Comparison of ENCODE assay signal across 23 cellular contexts in the genomic region with DNA sequence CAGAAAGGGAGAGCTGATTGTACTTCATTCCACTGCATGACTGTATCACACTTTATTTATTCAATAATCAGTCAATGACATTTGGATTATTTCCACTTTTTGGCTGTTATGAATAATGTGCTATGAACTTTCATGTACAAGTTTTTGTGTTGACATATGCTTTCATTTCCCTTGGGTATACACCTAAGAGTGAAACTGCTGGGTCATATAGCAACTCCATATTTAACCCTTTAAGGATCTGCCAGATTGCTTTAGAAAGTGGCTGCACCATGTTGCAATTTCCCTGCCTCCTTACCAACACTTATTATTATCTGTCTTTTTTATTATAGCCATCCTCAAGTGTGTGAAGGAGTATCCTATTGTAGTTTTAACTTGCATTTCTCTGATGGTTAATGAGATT.
"Had no signal": no experiment of that assay in that cellular context is flagged by ENCODE, and none has a peak within 500 bp of the region (broad histone marks: within the 10 kb centered on the region; RNA-seq: fewer than 3 reads in every experiment).

No MANE protein-coding gene starts in this region.

- H3K36me3 ChIP-seq: ascending aorta, SJSA1 had no signal

- H3K9me3 ChIP-seq: ascending aorta, body of pancreas, SJSA1 had no signal

- DNase-seq: activated CD4-positive, alpha-beta T cell treated with anti-CD3 and anti-CD28 coated beads, Interleukin-2, amount 10 ng/mL, durations not matched to agents 24 days and 14 days; activated CD4-positive, alpha-beta T cell treated with anti-CD3 and anti-CD28 coated beads, Interleukin-2, amount 50 U/mL, for 48 hours; activated CD8-positive, alpha-beta memory T cell treated with anti-CD3 and anti-CD28 coated beads, Interleukin-2, amount 10 ng/mL, durations not matched to agents 7 days and 5 days; activated effector memory CD4-positive, alpha-beta T cell treated with anti-CD3 and anti-CD28 coated beads, Interleukin-2, amount 50 U/mL, for 16 hours; activated naive CD4-positive, alpha-beta T cell treated with Interleukin-2 at 50 U/mL for 16 hours; activated naive CD8-positive, alpha-beta T cell treated with anti-CD3 and anti-CD28 coated beads, Interleukin-2, amount 50 U/mL, for 24 hours; activated T-cell treated with anti-CD3 and anti-CD28 coated beads, Interleukin-2, amount 50 U/mL, for 24 hours; amniotic stem cell; body of pancreas; central memory CD4-positive, alpha-beta T cell; NCI-H1105; NCI-H1436; NCI-H1694 treated with DMSO at 0.1 percent for 48 hours; NCI-H2029 treated with DMSO at 0.1 percent for 48 hours; NCI-H446; NCI-H524; SHP77 had no signal

- H3K4me1 Mint-ChIP-seq: activated CD4-positive, alpha-beta T cell treated with anti-CD3 and anti-CD28 coated beads, Interleukin-2, amount 10 ng/mL, durations not matched to agents 24 days and 14 days; activated CD8-positive, alpha-beta memory T cell treated with anti-CD3 and anti-CD28 coated beads, Interleukin-2, amount 10 ng/mL, durations not matched to agents 7 days and 5 days; activated naive CD8-positive, alpha-beta T cell treated with anti-CD3 and anti-CD28 coated beads, Interleukin-2, amount 50 U/mL, for 24 hours had no signal

- H3K36me3 Mint-ChIP-seq: activated CD8-positive, alpha-beta memory T cell treated with anti-CD3 and anti-CD28 coated beads, Interleukin-2, amount 10 ng/mL, durations not matched to agents 7 days and 5 days had no signal

- H3K4me3 ChIP-seq: ascending aorta, body of pancreas, coronary artery, SJSA1 had no signal

- H3K4me3 Mint-ChIP-seq: activated CD4-positive, alpha-beta T cell treated with anti-CD3 and anti-CD28 coated beads, Interleukin-2, amount 10 ng/mL, durations not matched to agents 24 days and 14 days; activated CD8-positive, alpha-beta memory T cell treated with anti-CD3 and anti-CD28 coated beads, Interleukin-2, amount 10 ng/mL, durations not matched to agents 7 days and 5 days; activated naive CD8-positive, alpha-beta T cell treated with anti-CD3 and anti-CD28 coated beads, Interleukin-2, amount 50 U/mL, for 24 hours; activated T-cell treated with anti-CD3 and anti-CD28 coated beads, Interleukin-2, amount 50 U/mL, for 24 hours; activated T-helper 1 cell treated with anti-CD3 and anti-CD28 coated beads, Interleukin-12 subunit alpha, Interleukin-12 subunit beta, Interleukin-2, Interleukin-4 antibody, amounts not matched to agents 30 ng/mL and 10 ng/mL and 1 ng/mL, durations not matched to agents 14 hours and 24 hours and 36 hours; T-helper 1 cell treated with Interleukin-12 subunit alpha and Interleukin-12 subunit beta and Interleukin-4 antibody, amounts not matched to agents 30 μg/mL and 1 μg/mL, for 36 hours had no signal

- H3K27ac Mint-ChIP-seq: activated CD4-positive, alpha-beta T cell treated with anti-CD3 and anti-CD28 coated beads, Interleukin-2, amount 10 ng/mL, durations not matched to agents 24 days and 14 days; activated CD8-positive, alpha-beta memory T cell treated with anti-CD3 and anti-CD28 coated beads, Interleukin-2, amount 10 ng/mL, durations not matched to agents 7 days and 5 days; activated naive CD8-positive, alpha-beta T cell treated with anti-CD3 and anti-CD28 coated beads, Interleukin-2, amount 50 U/mL, for 24 hours; activated T-cell treated with anti-CD3 and anti-CD28 coated beads, Interleukin-2, amount 50 U/mL, for 24 hours; activated T-helper 1 cell treated with anti-CD3 and anti-CD28 coated beads, Interleukin-12 subunit alpha, Interleukin-12 subunit beta, Interleukin-2, Interleukin-4 antibody, amounts not matched to agents 30 ng/mL and 10 ng/mL and 1 ng/mL, durations not matched to agents 14 hours and 24 hours and 36 hours; T-helper 1 cell treated with Interleukin-12 subunit alpha and Interleukin-12 subunit beta and Interleukin-4 antibody, amounts not matched to agents 30 μg/mL and 1 μg/mL, for 36 hours had no signal

- H3K27me3 ChIP-seq: ascending aorta, body of pancreas, SJSA1 had no signal

- H3K27ac ChIP-seq: ascending aorta, body of pancreas, coronary artery, SJSA1 had no signal

- H3K4me1 ChIP-seq: ascending aorta, body of pancreas, SJSA1 had no signal

- ATAC-seq: activated CD4-positive, CD25-positive, alpha-beta regulatory T cell treated with anti-CD3 and anti-CD28 coated beads, Interleukin-2, amount 50 U/mL, for 24 hours; activated CD8-positive, alpha-beta memory T cell treated with anti-CD3 and anti-CD28 coated beads, Interleukin-2, amount 10 ng/mL, durations not matched to agents 7 days and 5 days; activated naive CD8-positive, alpha-beta T cell treated with anti-CD3 and anti-CD28 coated beads, Interleukin-2, amount 50 U/mL, for 24 hours; body of pancreas had no signal
